Comparison of ENCODE assay signal across 3 cellular contexts in genomic region chr3:164080208-164080607, GRCh38.
TF ChIP-seq lines count a peak whose summit lies in the region.

No MANE protein-coding gene starts in this region.

TF ChIP-seq in A549, 52 proteins besides CTCF, POLR2A, EP300 and RAD21:
- TF ChIP-seq, protein P1, sequence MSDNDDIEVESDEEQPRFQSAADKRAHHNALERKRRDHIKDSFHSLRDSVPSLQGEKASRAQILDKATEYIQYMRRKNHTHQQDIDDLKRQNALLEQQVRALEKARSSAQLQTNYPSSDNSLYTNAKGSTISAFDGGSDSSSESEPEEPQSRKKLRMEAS (IDR thresholded peaks at IDR 0.05) = no peak
- TF ChIP-seq MAFK (IDR thresholded peaks at IDR 0.05; ENCODE audit: partially characterized antibody) (peak; percentile 61), FOXS1 (CRISPR knock-in tag; IDR thresholded peaks at IDR 0.05) (no peak)

TF ChIP-seq in GM23338, 12 proteins besides CTCF, POLR2A, EP300 and RAD21 (continued from another document):
- TF ChIP-seq ETS1 (IDR thresholded peaks at IDR 0.05) (no peak), EZH2 (IDR thresholded peaks at IDR 0.05; ENCODE audit: low read depth, unreplicated experiment) (no peak), POLR2AphosphoS5 (IDR thresholded peaks at IDR 0.05; ENCODE audit: low read depth) (no peak), NANOG (IDR thresholded peaks at IDR 0.05; ENCODE audit: borderline replicate concordance) (no peak)

TF ChIP-seq in K562, 482 proteins besides CTCF, POLR2A, EP300 and RAD21 (continued from another document):
- TF ChIP-seq MAFF (IDR thresholded peaks at IDR 0.05; ENCODE audit: low read length) (peak; percentile 11; the same call in 1 of the 2 replicates), ZFPM2 (CRISPR knock-in tag; IDR thresholded peaks at IDR 0.05) (no peak), RNF2 (IDR thresholded peaks at IDR 0.05) (no peak), PHTF2 (CRISPR knock-in tag; IDR thresholded peaks at IDR 0.05) (no peak), ZEB2 (IDR thresholded peaks at IDR 0.05) (no peak), MAFG (tag; conservative IDR thresholded peaks at IDR 0.05) (0 out of 2 replicates have a peak, but pooled peaks have one; percentile 24), NFE2L1 (tag; IDR thresholded peaks at IDR 0.05; ENCODE audit: borderline replicate concordance, low read depth) (no peak), C11orf30 (IDR thresholded peaks at IDR 0.05; ENCODE audit: low read depth) (peak; percentile 24; the same call in 1 of the 2 replicates), E2F5 (CRISPR knock-in tag; IDR thresholded peaks at IDR 0.05) (no peak), ZNF239 (CRISPR knock-in tag; IDR thresholded peaks at IDR 0.05) (no peak), ZNF316 (IDR thresholded peaks at IDR 0.05) (peak; percentile 17; the same call in 1 of the 2 replicates), ELF2 (CRISPR knock-in tag; IDR thresholded peaks at IDR 0.05) (no peak), ZNF232 (CRISPR knock-in tag; IDR thresholded peaks at IDR 0.05) (no peak), DACH1 (IDR thresholded peaks at IDR 0.05; ENCODE audit: partially characterized antibody) (no peak), SRSF3 (IDR thresholded peaks at IDR 0.05; ENCODE audit: insufficient read depth, low read length) (no peak), MAFK (IDR thresholded peaks at IDR 0.05; ENCODE audit: low read length) (peak; percentile 24; the same call in 1 of the 2 replicates), ZMIZ1 (IDR thresholded peaks at IDR 0.05; ENCODE audit: low read depth in 2 of 2, low read length in 2 of 2) (no peak), ARID2 (IDR thresholded peaks at IDR 0.05) (no peak), BRD9 (IDR thresholded peaks at IDR 0.05; ENCODE audit: low read depth, partially characterized antibody) (no peak), SAFB2 (IDR thresholded peaks at IDR 0.05; ENCODE audit: borderline replicate concordance, low read depth, low read length, severe bottlenecking) (no peak), CHD1 (IDR thresholded peaks at IDR 0.05; ENCODE audit: low read length) (no peak), RCOR1 (IDR thresholded peaks at IDR 0.05; ENCODE audit: borderline replicate concordance in 1 of 2, low read depth in 2 of 2, low read length in 2 of 2) (no peak), ZZZ3 (IDR thresholded peaks at IDR 0.05) (no peak)
TF ChIP-seq in K562: peak in this region for 5.
